8 cellular contexts compared by ENCODE assay signal in the genomic region with DNA sequence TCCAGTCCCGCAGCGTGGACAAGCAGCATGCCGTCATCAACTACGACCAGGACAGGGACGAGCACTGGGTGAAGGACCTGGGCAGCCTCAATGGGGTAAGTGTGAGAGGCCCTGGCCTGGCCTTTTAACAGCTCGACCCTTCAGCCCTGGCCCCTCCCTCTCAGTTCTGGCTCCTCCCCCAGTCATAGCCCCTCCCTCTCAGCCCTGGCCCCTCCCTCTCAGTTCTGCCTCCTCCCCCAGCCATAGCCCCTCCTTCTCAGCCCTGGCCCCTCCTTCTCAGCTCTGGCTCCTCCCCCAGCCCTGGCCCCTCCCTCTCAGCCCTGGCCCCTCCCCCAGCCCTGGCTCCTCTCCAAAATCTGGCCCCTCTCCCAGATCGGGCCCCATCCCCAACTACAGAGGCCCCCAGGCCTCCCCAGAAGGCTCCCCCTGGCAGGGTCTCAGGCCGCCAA. TPM values are rescaled to one million over a fixed set of nuclear protein-coding genes. Genes with fewer than 3 reads are reported as not detected.
DNase-seq lines count a peak whose midpoint lies in the region; ATAC-seq, FAIRE-seq and TF ChIP-seq lines count a peak whose summit lies in the region.

No MANE protein-coding gene starts in this region.

- no peak overlapping the region for H2AK5ac ChIP-seq in H9 (ENCODE audit: insufficient read length, low read length)

- no peak for TF ChIP-seq RAD21 in A549 (conservative IDR thresholded peaks at IDR 0.05 in 1 of 2, IDR thresholded peaks at IDR 0.05 in 1 of 2)

- peaks cover 4% of the 10 kb centered on the region for H3K23me2 ChIP-seq in H9 (ENCODE audit: insufficient read length, low read depth, low read length, poor library complexity, severe bottlenecking)

- H4K20me1 ChIP-seq in H9 (ENCODE audit: control insufficient read depth, insufficient read depth, insufficient read length) = no peaks in the 10 kb centered on the region

- H3K4me1 Mint-ChIP-seq in H9 = peaks cover 10 to 26% of the 10 kb centered on the region in 2 experiments

- no peaks in the 10 kb centered on the region for H3K79me1 ChIP-seq in H9 (ENCODE audit: insufficient read depth, low read depth, low read length, poor library complexity, severe bottlenecking)

- no peaks in the 10 kb centered on the region; a peak in 2 of 5 replicates for H3K9me3 Mint-ChIP-seq in H9

- TF ChIP-seq POLR2A in A549 (IDR thresholded peaks at IDR 0.05; ENCODE audit: low read length) = no peak

- FAIRE-seq in A549 (lab: Jason Lieb, UNC) = no peak

- WGBS in A549 (ENCODE audit: missing lambda C conversion rate) = 78% methylated on average over 4 of the region's 8 CpGs
- no CpG with 5 or more reads among the region's 8 CpGs for WGBS in H9 (ENCODE audit: extremely low coverage, insufficient read length, low lambda C conversion rate)

- peaks cover 2 to 13% (median 12%) of the 10 kb centered on the region in 3 experiments; a peak in 5 of 7 replicates for H3K36me3 Mint-ChIP-seq in H9 (ENCODE audit: insufficient read depth in 1 of 3, low read depth in 3 of 3)

- POLR2A ChIA-PET in A549 (lab: Yijun Ruan, JAX) = interaction anchor here (1.0 kb wide), 1 partner anchor 18 kb away, joined by 3 read pairs; no protein-coding TSS in a partner anchor

- H3K27ac ChIP-seq in A549 (no peak overlapping the region), H9 (ENCODE audit: insufficient read length, low read depth, low read length) (no peak overlapping the region)

- H3K4me2 ChIP-seq in A549 (no peak overlapping the region), H9 (ENCODE audit: insufficient read depth, insufficient read length, low read length) (no peak overlapping the region)

- TF ChIP-seq CTCF in A549 (IDR thresholded peaks at IDR 0.05) = no peak
- TF ChIP-seq CTCF in H9 (conservative IDR thresholded peaks at IDR 0.05) = no peak

- CTCF ChIA-PET in A549 (lab: Yijun Ruan, JAX) = interaction anchor here (1.0 kb wide), 2 partner anchors 9 to 170 kb away, joined by 3 read pairs; no protein-coding TSS in a partner anchor

- no peak overlapping the region for H2BK5ac ChIP-seq in H9 (ENCODE audit: insufficient read length, low read length)

- H4K8ac ChIP-seq in H9 (replicated peaks; ENCODE audit: insufficient read length, low read depth, low read length) = no peak overlapping the region

- H3K79me2 ChIP-seq in H9 (ENCODE audit: insufficient read depth, low read length) = peaks cover 3% of the 10 kb centered on the region; the same call in 1 of the 2 replicates

- H2BK20ac ChIP-seq in H9 (ENCODE audit: low read depth, low read length, poor library complexity, severe bottlenecking) = no peak overlapping the region

- H4K5ac ChIP-seq in H9 (ENCODE audit: insufficient read length, low read depth, low read length) = no peak overlapping the region

- no peak overlapping the region for H3K9ac ChIP-seq in H9 (ENCODE audit: extremely low read depth, insufficient read length, low read length)

- no peak overlapping the region for H3K4me3 ChIP-seq in A549

- no peak overlapping the region for H2BK120ac ChIP-seq in H9 (ENCODE audit: low read depth, low read length, poor library complexity, severe bottlenecking)

- H3K23ac ChIP-seq in H9 (ENCODE audit: insufficient read length, low read depth, low read length) = no peak overlapping the region

- no peak overlapping the region for H4K91ac ChIP-seq in H9 (ENCODE audit: insufficient read length, low read depth, low read length)

- peak overlapping the region in 1 of 3 experiments; percentile 44; a peak in 1 of 7 replicates for H3K27ac Mint-ChIP-seq in H9

- H3K9me3 ChIP-seq in A549 = no peaks in the 10 kb centered on the region
- no peaks in the 10 kb centered on the region for H3K9me3 ChIP-seq in H9 (ENCODE audit: control insufficient read depth, low read depth, low read length)

- no peak overlapping the region for H3K4ac ChIP-seq in H9 (ENCODE audit: low read depth, low read length)

- peak; percentile 6 to 82; a peak in 3 of 6 replicates for ATAC-seq in A549
- ATAC-seq in HG02884 (IDR thresholded peaks at IDR 0.05; ENCODE audit: unreplicated experiment) = no peak
- ATAC-seq in HG03442 (IDR thresholded peaks at IDR 0.05; ENCODE audit: unreplicated experiment) = no peak
- no peak for ATAC-seq in GM18867 (IDR thresholded peaks at IDR 0.05; ENCODE audit: unreplicated experiment)
- ATAC-seq in HG03432 (IDR thresholded peaks at IDR 0.05; ENCODE audit: unreplicated experiment) = no peak

- no peak overlapping the region; a peak in 1 of 5 replicates for H3K4me3 Mint-ChIP-seq in H9

- H3T11ph ChIP-seq in H9 (ENCODE audit: low read length) = no peak overlapping the region

- no peaks in the 10 kb centered on the region for H3K27me3 Mint-ChIP-seq in H9 (ENCODE audit: low read depth)

- no peak overlapping the region for H2AFZ ChIP-seq in H9 (ENCODE audit: low read length)

- no peak for TF ChIP-seq EP300 in A549 (IDR thresholded peaks at IDR 0.05)

- H3K14ac ChIP-seq in H9 (ENCODE audit: insufficient read depth, low read length) = peak overlapping the region; percentile 39; the same call in 1 of the 2 replicates

- no peak overlapping the region for H2BK15ac ChIP-seq in H9 (ENCODE audit: low read depth, low read length)

- H3K18ac ChIP-seq in H9 (ENCODE audit: insufficient read length, low read depth, low read length) = no peak overlapping the region

- DNase-seq in A549 (ENCODE audit: low read depth in 1 of 2, low spot score in 1 of 2) = peak; percentile 28 to 69
- DNase-seq in H9 = peak; percentile 83
- DNase-seq in activated T-cell treated with anti-CD3 and anti-CD28 coated beads for 48 hours (ENCODE audit: low read depth) = peak; percentile 33
- peak; percentile 91 for DNase-seq in iPS-NIHi7 (ENCODE audit: extremely low spot score)

- H3K4me1 ChIP-seq in A549 (no peaks in the 10 kb centered on the region), H9 (ENCODE audit: insufficient read depth, low read length) (no peaks in the 10 kb centered on the region; the same call in 1 of the 2 replicates)

- H3K56ac ChIP-seq in H9 (ENCODE audit: insufficient read length, low read depth, low read length) = no peak overlapping the region

- H3K27me3 ChIP-seq in H9 (ENCODE audit: insufficient read depth, low read length) = no peaks in the 10 kb centered on the region

- H2BK12ac ChIP-seq in H9 (ENCODE audit: insufficient read length, low read depth, low read length) = no peak overlapping the region

TF ChIP-seq in A549, 52 proteins besides CTCF, POLR2A, EP300 and RAD21:
- TF ChIP-seq HEYL (CRISPR knock-in tag; IDR thresholded peaks at IDR 0.05) (no peak), MAZ (IDR thresholded peaks at IDR 0.05; ENCODE audit: borderline replicate concordance, low read depth, low read length) (0 out of 2 replicates have a peak, but pooled peaks have one; percentile 65)

RNA-seq across cellular contexts. Expression of gene CEP170B, which starts 11.2 kb away (rescaled TPM):
- polyA plus RNA-seq in A549 (2011; rRNA removed) = 3.9 and 4.5 TPM in 2 replicates
- 8.7 and 12.5 TPM in 2 replicates for polyA plus RNA-seq in A549 (2012; cell fraction: cytosol; rRNA removed)
- polyA plus RNA-seq in A549 (2012; cell fraction: nucleus; rRNA removed) = 59.0 and 71.9 TPM in 2 replicates
- 13.1 to 14.3 TPM (median 13.5 TPM) in 3 replicates for polyA plus RNA-seq in A549 (2017; fragmentation: RNase III; extraction: RNeasy Plus Mini Kit Qiagen cat#74134 plus additional on column Dnase treatment)
- 3.8 and 4.3 TPM in 2 replicates for polyA minus RNA-seq in A549 (2011; rRNA and poly(A)+ RNA removed)
- 28.5 and 28.8 TPM in 2 replicates for total RNA-seq in H9 (2021)

RNA-seq across cellular contexts. Expression of gene PLD4, which starts 48.4 kb away (rescaled TPM):
- polyA plus RNA-seq in A549 (2011; rRNA removed) = 0.01 TPM in 2 replicates
- 0.03 TPM in 1 of 2 replicates, not detected in the other for polyA plus RNA-seq in A549 (2012; cell fraction: cytosol; rRNA removed)
- polyA plus RNA-seq in A549 (2012; cell fraction: nucleus; rRNA removed) = 0.06 and 0.11 TPM in 2 replicates
- polyA plus RNA-seq in A549 (2017; fragmentation: RNase III; extraction: RNeasy Plus Mini Kit Qiagen cat#74134 plus additional on column Dnase treatment) = 0.01 TPM in 2 of 3 replicates, not detected in the other
- polyA minus RNA-seq in A549 (2011; rRNA and poly(A)+ RNA removed) = 0.17 TPM in 1 of 2 replicates, not detected in the other
- not detected in 2 replicates for total RNA-seq in H9 (2021)

Comparison
In these comparisons a context has a peak if more than half of its experiments do, and no peak if none do; other contexts are left out.
1. ATAC-seq: peak in A549 (2 of 2); none in HG02884 (single experiment), HG03442 (single experiment), GM18867 (single experiment) and HG03432 (single experiment).
2. DNase-seq: peak in every context shown above with its lines; median percentile 91 in iPS-NIHi7; 83 in H9; 48 in A549; 33 in activated T-cell treated with anti-CD3 and anti-CD28 coated beads for 48 hours.